Comparison of ENCODE assay signal across 9 cellular contexts in the genomic region with DNA sequence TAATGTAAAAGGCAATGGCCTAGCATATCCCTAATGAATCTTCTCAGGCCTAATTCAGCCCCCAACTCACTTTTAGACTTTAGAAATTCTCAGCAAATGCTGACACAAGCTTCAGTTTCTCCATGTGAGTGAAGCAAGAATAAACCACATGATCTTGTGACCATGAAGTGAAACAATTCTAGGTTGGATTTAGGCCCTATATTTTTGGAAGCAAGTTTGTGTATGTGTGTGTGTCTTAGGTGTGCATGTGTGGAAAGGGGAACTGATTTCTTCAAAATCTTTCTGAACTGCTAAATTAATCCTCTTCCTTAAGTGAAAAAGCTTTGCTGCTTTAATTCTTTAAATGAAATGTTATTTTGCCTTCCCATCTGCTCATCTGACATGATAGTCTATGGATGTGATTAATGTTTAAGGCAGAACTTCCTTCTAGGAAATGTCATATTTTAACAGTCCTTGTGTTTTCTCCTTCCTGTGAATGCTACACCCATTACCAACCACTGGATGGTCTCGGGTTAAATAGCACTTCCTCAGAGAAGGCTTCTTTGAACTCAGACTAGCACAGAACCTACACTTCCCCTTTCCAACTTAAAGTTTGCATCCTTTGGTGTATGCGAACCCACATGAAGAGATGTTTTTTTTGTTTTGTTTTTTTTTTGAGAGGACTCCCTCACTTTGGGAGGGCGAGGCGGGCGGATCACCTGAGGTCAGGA. TPM values are rescaled to one million over a fixed set of nuclear protein-coding genes. Genes with fewer than 3 reads are reported as not detected.
DNase-seq lines count a peak whose midpoint lies in the region; ATAC-seq and TF ChIP-seq lines count a peak whose summit lies in the region.
"Had no signal": no experiment of that assay in that cellular context is flagged by ENCODE, and none has a peak within 500 bp of the region (broad histone marks: within the 10 kb centered on the region; RNA-seq: fewer than 3 reads in every experiment).

No MANE protein-coding gene starts in this region.

- intact Hi-C loops in PC-9 (cut with micrococcal nuclease; ENCODE audit: unreplicated experiment), result no loop called here

- no TSS peak for BruUV-seq in PC-9 (replicated peaks; lab: Mats Ljungman, UMichigan)

- H3K9me3 ChIP-seq in PC-9 (ENCODE audit: insufficient read depth, low read depth), result no peaks in the 10 kb centered on the region

- POLR2A ChIA-PET in PC-9 (lab: Charles Lee; ENCODE audit: unreplicated experiment), result no interaction called here

- no peaks in the 10 kb centered on the region for H3K36me3 Mint-ChIP-seq in memory B cell

- H3K4me3 Mint-ChIP-seq in memory B cell, result no peak overlapping the region

- H3K4me1 ChIP-seq in PC-9 (replicated peaks; ENCODE audit: insufficient read depth), result no peaks in the 10 kb centered on the region; the same call in 1 of the 2 replicates

- no peaks in the 10 kb centered on the region for H3K36me3 ChIP-seq in PC-9 (ENCODE audit: low read depth)

- no peaks in the 10 kb centered on the region for H3K27me3 ChIP-seq in PC-9 (ENCODE audit: insufficient read depth, low read depth)

- DNase-seq in G401 (ENCODE audit: low spot score) (peak; percentile 13), PC-9 (no peak), memory B cell (ENCODE audit: low spot score in 2 of 2) (no peak), NCI-H2196 (lab: John Stamatoyannopoulos, UW; ENCODE audit: unreplicated experiment) (no peak), SW480 (ENCODE audit: low spot score) (no peak), retina (no peak)
- DNase-seq: NCI-H524 had no signal

- no peak for TF ChIP-seq CTCF in PC-9 (conservative IDR thresholded peaks at IDR 0.05)

- H3F3A ChIP-seq in PC-9 (ENCODE audit: insufficient read depth, low read depth), result peaks cover 3% of the 10 kb centered on the region; the same call in 1 of the 2 replicates

- no peaks in the 10 kb centered on the region; the same call in 1 of the 2 replicates for H3K9me2 ChIP-seq in PC-9 (ENCODE audit: insufficient read depth)

- H3K9me3 Mint-ChIP-seq in memory B cell, result peaks cover 3% of the 10 kb centered on the region

- CTCF ChIA-PET in PC-9 (lab: Charles Lee), result no interaction called here

- H3K27ac Mint-ChIP-seq in memory B cell, result no peak overlapping the region

- no peaks in the 10 kb centered on the region for H4K20me1 ChIP-seq in PC-9 (ENCODE audit: insufficient read depth)

- H2AFZ ChIP-seq in PC-9, result no peak overlapping the region

- peak; percentile 38 for ATAC-seq in HG02588 (IDR thresholded peaks at IDR 0.05; ENCODE audit: unreplicated experiment)
- ATAC-seq in memory B cell (ENCODE audit: low read depth), result peak; percentile 35
- no peak for ATAC-seq in HG03571 (IDR thresholded peaks at IDR 0.05; ENCODE audit: unreplicated experiment)

- no peaks in the 10 kb centered on the region for H3K4me1 Mint-ChIP-seq in memory B cell

- H3K27ac ChIP-seq in PC-9, result 0 out of 2 replicates have a peak overlapping the region, but pooled peaks have one; percentile 86

- H3K79me2 ChIP-seq in PC-9 (ENCODE audit: low read depth), result no peaks in the 10 kb centered on the region

- in situ Hi-C loops in G401 (cut with HindIII; ENCODE audit: low sequenced_read_pairs), result no loop called here

- no peak overlapping the region for H3K4me3 ChIP-seq in PC-9

- no peak overlapping the region for H3K4me2 ChIP-seq in PC-9

- peaks cover 4% of the 10 kb centered on the region for H3K27me3 Mint-ChIP-seq in memory B cell

RNA-seq across cellular contexts. Expression of a gene that starts 1.2 kb away (rescaled TPM):
- total RNA-seq in G401 (2014; rRNA removed; shearing (Covaris generic)), result 4.1 and 9.8 TPM in 2 replicates
- total RNA-seq in PC-9 (2021), result 9.2 and 13.4 TPM in 2 replicates

RNA-seq across cellular contexts. Expression of a gene that starts 36.3 kb away (rescaled TPM):
- 42.5 and 46.2 TPM in 2 replicates for total RNA-seq in G401 (2014; rRNA removed; shearing (Covaris generic))
- total RNA-seq in PC-9 (2021), result 2.8 and 4.1 TPM in 2 replicates
